In the genomic region with DNA sequence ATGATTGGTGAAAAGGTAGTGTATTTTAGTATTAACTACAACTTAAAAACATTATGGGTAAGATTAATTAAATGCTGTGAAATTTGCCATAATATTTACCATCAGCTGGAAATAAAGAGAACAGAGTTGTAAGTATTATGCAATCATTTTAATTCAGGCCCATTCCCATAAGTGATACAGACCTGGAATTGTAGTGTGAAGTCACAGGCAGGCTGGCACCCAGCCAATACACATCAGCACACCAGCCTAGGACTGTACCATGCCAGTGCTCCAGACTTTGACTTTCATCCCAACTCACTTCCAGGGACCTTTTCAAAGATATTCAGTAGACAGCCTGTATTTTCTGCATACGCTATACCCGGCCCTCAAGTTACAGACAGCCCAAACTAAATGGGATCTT, we compare ENCODE assay signal across 10 cellular contexts.
DNase-seq lines count a peak whose midpoint lies in the region; ATAC-seq and TF ChIP-seq lines count a peak whose summit lies in the region.
"Had no signal": no experiment of that assay in that cellular context is flagged by ENCODE, and none has a peak within 500 bp of the region (broad histone marks: within the 10 kb centered on the region; RNA-seq: fewer than 3 reads in every experiment).

No MANE protein-coding gene starts in this region.

- ATAC-seq in aorta (ENCODE audit: low FRiP score): peak; percentile 62
- ATAC-seq in stimulated activated memory B cell treated with anti-CD40 and anti-IgM and Interleukin-4, amounts not matched to agents 10 μg/mL and 1 μg/mL and 100 μg/mL, for 72 hours: no peak
- ATAC-seq in GM23338: no peak

- no peaks in the 10 kb centered on the region for H3K27me3 Mint-ChIP-seq in stimulated activated memory B cell treated with anti-CD40 and anti-IgM and Interleukin-4, amounts not matched to agents 10 μg/mL and 1 μg/mL and 100 μg/mL, for 72 hours
- H3K27me3 Mint-ChIP-seq in GM23338 (ENCODE audit: insufficient read depth, low read depth, poor library complexity): no peaks in the 10 kb centered on the region
- H3K27me3 Mint-ChIP-seq in activated CD4-positive, alpha-beta memory T cell treated with anti-CD3 and anti-CD28 coated beads, Interleukin-2, amount 10 ng/mL, durations not matched to agents 7 days and 5 days: peaks cover 11% of the 10 kb centered on the region

- POLR2A ChIA-PET in activated CD4-positive, alpha-beta memory T cell treated with anti-CD3 and anti-CD28 coated beads, Interleukin-2, amount 10 ng/mL, durations not matched to agents 7 days and 5 days (lab: Charles Lee): no interaction called here

- no peak overlapping the region for H3K4me2 ChIP-seq in GM23338

- H3K4me1 Mint-ChIP-seq in stimulated activated memory B cell treated with anti-CD40 and anti-IgM and Interleukin-4, amounts not matched to agents 10 μg/mL and 1 μg/mL and 100 μg/mL, for 72 hours: no peaks in the 10 kb centered on the region
- peaks cover 8% of the 10 kb centered on the region; the same call in 2 of the 3 replicates for H3K4me1 Mint-ChIP-seq in GM23338
- H3K4me1 Mint-ChIP-seq in activated CD4-positive, alpha-beta memory T cell treated with anti-CD3 and anti-CD28 coated beads, Interleukin-2, amount 10 ng/mL, durations not matched to agents 7 days and 5 days: no peaks in the 10 kb centered on the region

- H3K4me1 ChIP-seq in muscle layer of duodenum (ENCODE audit: control insufficient read depth in 1 of 2, insufficient read depth in 2 of 2, low read length in 2 of 2) (peaks cover 27 to 33% of the 10 kb centered on the region in 2 donors), aorta (ENCODE audit: control insufficient read depth in 1 of 2, insufficient read depth in 2 of 2, low read length in 2 of 2) (peaks cover 7 to 15% of the 10 kb centered on the region in 2 donors), GM23338 (ENCODE audit: insufficient read depth) (no peaks in the 10 kb centered on the region)

- no peaks in the 10 kb centered on the region for H3K36me3 Mint-ChIP-seq in stimulated activated memory B cell treated with anti-CD40 and anti-IgM and Interleukin-4, amounts not matched to agents 10 μg/mL and 1 μg/mL and 100 μg/mL, for 72 hours
- no peaks in the 10 kb centered on the region for H3K36me3 Mint-ChIP-seq in GM23338 (ENCODE audit: low read depth)
- H3K36me3 Mint-ChIP-seq in activated CD4-positive, alpha-beta memory T cell treated with anti-CD3 and anti-CD28 coated beads, Interleukin-2, amount 10 ng/mL, durations not matched to agents 7 days and 5 days (ENCODE audit: low read depth): no peaks in the 10 kb centered on the region
- H3K36me3 Mint-ChIP-seq: activated CD4-positive, alpha-beta memory T cell treated with anti-CD3 and anti-CD28 coated beads for 36 hours had no signal

- no peaks in the 10 kb centered on the region for H3K79me2 ChIP-seq in GM23338 (replicated peaks; ENCODE audit: insufficient read depth)

- H3K27me3 ChIP-seq in muscle layer of duodenum (ENCODE audit: low read depth, low read length) (no peaks in the 10 kb centered on the region), aorta (ENCODE audit: control insufficient read depth in 1 of 2, insufficient read depth in 2 of 2, low read length in 1 of 2) (no peaks in the 10 kb centered on the region), GM23338 (ENCODE audit: insufficient read depth) (no peaks in the 10 kb centered on the region)

- no peaks in the 10 kb centered on the region for H3K9me3 Mint-ChIP-seq in stimulated activated memory B cell treated with anti-CD40 and anti-IgM and Interleukin-4, amounts not matched to agents 10 μg/mL and 1 μg/mL and 100 μg/mL, for 72 hours
- no peaks in the 10 kb centered on the region for H3K9me3 Mint-ChIP-seq in GM23338
- no peaks in the 10 kb centered on the region for H3K9me3 Mint-ChIP-seq in activated CD4-positive, alpha-beta memory T cell treated with anti-CD3 and anti-CD28 coated beads, Interleukin-2, amount 10 ng/mL, durations not matched to agents 7 days and 5 days
- H3K9me3 Mint-ChIP-seq: activated CD4-positive, alpha-beta memory T cell treated with anti-CD3 and anti-CD28 coated beads for 36 hours had no signal

- 3 to 18% methylated on average over 2 of the region's 2 CpGs for WGBS in aorta, 2 donors

- no peaks in the 10 kb centered on the region for H3F3A ChIP-seq in GM23338 (replicated peaks; ENCODE audit: low read depth)

- H3K9me2 ChIP-seq in GM23338 (ENCODE audit: insufficient read depth): peaks cover 11% of the 10 kb centered on the region

- CTCF ChIA-PET in activated CD4-positive, alpha-beta memory T cell treated with anti-CD3 and anti-CD28 coated beads, Interleukin-2, amount 10 ng/mL, durations not matched to agents 7 days and 5 days (lab: Charles Lee): no interaction called here

- intact Hi-C loops in aorta (cut with DNase I): loop anchor here (2.0 to 10.0 kb wide), 2 partner anchors 35 to 171 kb away; partner anchors contain the start of gene CAV1 (in 2 of the 2)

- H3K4me3 ChIP-seq in muscle layer of duodenum (ENCODE audit: low read depth in 1 of 2, low read length in 2 of 2) (peak overlapping the region in 1 of 2 donors; percentile 48), aorta (ENCODE audit: low read length in 2 of 2) (no peak overlapping the region), GM23338 (no peak overlapping the region)

- peak; percentile 4 to 15 for DNase-seq in SHP77 (lab: John Stamatoyannopoulos, UW)
- DNase-seq in SHP77 treated with DMSO at 0.1 percent for 48 hours (lab: John Stamatoyannopoulos, UW): no peak
- no peak for DNase-seq in epithelial cell of prostate (ENCODE audit: low read depth, low spot score)
- peak; percentile 63 to 78 for DNase-seq in aorta
- no peak for DNase-seq in GM23338 (ENCODE audit: low spot score)
- no peak for DNase-seq in activated CD4-positive, alpha-beta memory T cell treated with anti-CD3 and anti-CD28 coated beads, Interleukin-2, amount 10 ng/mL, durations not matched to agents 7 days and 5 days
- DNase-seq: activated CD4-positive, alpha-beta memory T cell treated with anti-CD3 and anti-CD28 coated beads for 36 hours; Kasumi-1 had no signal

- no peaks in the 10 kb centered on the region for H4K20me1 ChIP-seq in GM23338 (replicated peaks; ENCODE audit: insufficient read depth)

- no peak overlapping the region for H3K27ac Mint-ChIP-seq in stimulated activated memory B cell treated with anti-CD40 and anti-IgM and Interleukin-4, amounts not matched to agents 10 μg/mL and 1 μg/mL and 100 μg/mL, for 72 hours
- no peak overlapping the region for H3K27ac Mint-ChIP-seq in GM23338
- no peak overlapping the region for H3K27ac Mint-ChIP-seq in activated CD4-positive, alpha-beta memory T cell treated with anti-CD3 and anti-CD28 coated beads, Interleukin-2, amount 10 ng/mL, durations not matched to agents 7 days and 5 days
- H3K27ac Mint-ChIP-seq: activated CD4-positive, alpha-beta memory T cell treated with anti-CD3 and anti-CD28 coated beads for 36 hours had no signal

- H3K27ac ChIP-seq in epithelial cell of prostate (peak overlapping the region; percentile 85), muscle layer of duodenum (ENCODE audit: low read length) (peak overlapping the region; percentile 86), aorta (ENCODE audit: low read depth in 1 of 2, low read length in 2 of 2) (peak overlapping the region; percentile 28 to 90), GM23338 (ENCODE audit: low read depth) (no peak overlapping the region)

- H3K36me3 ChIP-seq in muscle layer of duodenum (ENCODE audit: control insufficient read depth in 1 of 2, insufficient read depth in 2 of 2, low read length in 2 of 2) (no peaks in the 10 kb centered on the region), aorta (ENCODE audit: control insufficient read depth in 1 of 2, insufficient read depth in 2 of 2, low read length in 1 of 2) (no peaks in the 10 kb centered on the region), GM23338 (ENCODE audit: insufficient read depth) (no peaks in the 10 kb centered on the region)

- H2AFZ ChIP-seq in GM23338: no peak overlapping the region

- TF ChIP-seq CTCF in GM23338 (conservative IDR thresholded peaks at IDR 0.05; ENCODE audit: low read depth in 2 of 2): no peak

- H3K9me3 ChIP-seq in muscle layer of duodenum (ENCODE audit: control insufficient read depth in 1 of 2, low read length in 2 of 2): no peaks in the 10 kb centered on the region
- no peaks in the 10 kb centered on the region for H3K9me3 ChIP-seq in aorta (ENCODE audit: control insufficient read depth, low read length)

- H3K4me3 Mint-ChIP-seq in stimulated activated memory B cell treated with anti-CD40 and anti-IgM and Interleukin-4, amounts not matched to agents 10 μg/mL and 1 μg/mL and 100 μg/mL, for 72 hours: no peak overlapping the region
- no peak overlapping the region for H3K4me3 Mint-ChIP-seq in GM23338
- no peak overlapping the region for H3K4me3 Mint-ChIP-seq in activated CD4-positive, alpha-beta memory T cell treated with anti-CD3 and anti-CD28 coated beads, Interleukin-2, amount 10 ng/mL, durations not matched to agents 7 days and 5 days
- H3K4me3 Mint-ChIP-seq: activated CD4-positive, alpha-beta memory T cell treated with anti-CD3 and anti-CD28 coated beads for 36 hours had no signal

TF ChIP-seq in GM23338, 12 proteins besides CTCF, POLR2A, EP300 and RAD21 (continues in another document):
- no peak for TF ChIP-seq REST (IDR thresholded peaks at IDR 0.05; ENCODE audit: unreplicated experiment)
- no peak for TF ChIP-seq EZH2 (IDR thresholded peaks at IDR 0.05; ENCODE audit: low read depth, unreplicated experiment)

Comparison
In these comparisons a context has a peak if more than half of its experiments do, and no peak if none do; other contexts are left out.
1. DNase-seq: peak in SHP77 (2 of 2) and aorta (2 of 2); none in SHP77 treated with DMSO at 0.1 percent for 48 hours (single experiment), epithelial cell of prostate (single experiment), GM23338 (single experiment) and activated CD4-positive, alpha-beta memory T cell treated with anti-CD3 and anti-CD28 coated beads, Interleukin-2, amount 10 ng/mL, durations not matched to agents 7 days and 5 days (single experiment).